ENCODE assay signal across 8 cellular contexts in genomic region chr4:113901994-113902787, GRCh38.
DNase-seq lines count a peak whose midpoint lies in the region; ATAC-seq, FAIRE-seq and TF ChIP-seq lines count a peak whose summit lies in the region.

No MANE protein-coding gene starts in this region.

- TF ChIP-seq RAD21 in HepG2 (CRISPR knock-in tag; IDR thresholded peaks at IDR 0.05): no peak

- FAIRE-seq in HepG2 (lab: Jason Lieb, UNC): no peak

- peak overlapping the region; percentile 58 for H2AFZ ChIP-seq in HepG2 (ENCODE audit: low read length)

- TF ChIP-seq CTCF in 22Rv1 (IDR thresholded peaks at IDR 0.05) (peak; percentile 84), HepG2 (CRISPR knock-in tag; IDR thresholded peaks at IDR 0.05) (peak; percentile 57), thyroid gland (IDR thresholded peaks at IDR 0.05) (peak in 4 of 6 experiments; percentile 29 to 60 (median 54))

- peak; percentile 100 for ATAC-seq in HepG2
- ATAC-seq in HG03469 (IDR thresholded peaks at IDR 0.05; ENCODE audit: unreplicated experiment): no peak

- intact Hi-C loops in HepG2 (cut with micrococcal nuclease; ENCODE audit: unreplicated experiment) (loop anchor here (5.0 to 10.0 kb wide), 2 partner anchors 170 to 793 kb away; no protein-coding TSS in a partner anchor), thyroid gland (cut with DNase I) (no loop called here)

- peak overlapping the region; percentile 51 for H3K4me2 ChIP-seq in HepG2 (ENCODE audit: low read depth, low read length)

- H4K20me1 ChIP-seq in HepG2 (ENCODE audit: insufficient read depth, low read length): no peaks in the 10 kb centered on the region

- in situ Hi-C loops in HepG2 (cut with HindIII; ENCODE audit: extremely low pct_ligation_motif_present, low pct_unique_long_range_greater_than_20kb): no loop called here

- H3K9ac ChIP-seq in HepG2 (ENCODE audit: insufficient read depth, low read depth, low read length): no peak overlapping the region

- TF ChIP-seq EP300 in HepG2 (IDR thresholded peaks at IDR 0.05; ENCODE audit: low read depth in 2 of 2, low read length in 2 of 2): no peak
- no peak for TF ChIP-seq EP300 in HepG2 (CRISPR knock-in tag; IDR thresholded peaks at IDR 0.05; ENCODE audit: borderline replicate concordance)

- POLR2A ChIA-PET in HepG2 (lab: Yijun Ruan, JAX): no interaction called here

- WGBS in HepG2 (ENCODE audit: low lambda C conversion rate): 28% methylated on average over 11 of the region's 13 CpGs
- WGBS in thyroid gland, 2 donors: 68% methylated on average over 12 to 13 of the region's 13 CpGs

- H3K4me1 ChIP-seq in HepG2 (ENCODE audit: insufficient read depth, low read length) (peaks cover 11% of the 10 kb centered on the region), thyroid gland (peaks cover 0 to 3% of the 10 kb centered on the region in 2 donors)

- H3K4me3 ChIP-seq in HepG2 (replicated peaks in 1 of 3; ENCODE audit: insufficient read depth in 1 of 3, low read depth in 2 of 3, low read length in 3 of 3): peak overlapping the region in 1 of 3 experiments; percentile 38; a peak in 1 of 6 replicates
- no peak overlapping the region for H3K4me3 ChIP-seq in thyroid gland (replicated peaks in 1 of 3)

- peak; percentile 96 for DNase-seq in HT-29 (ENCODE audit: low spot score)
- peak; percentile 37 for DNase-seq in activated T-cell treated with anti-CD3 and anti-CD28 coated beads for 24 hours (ENCODE audit: low read depth)
- DNase-seq in HepG2 (ENCODE audit: low spot score): peak; percentile 34
- peak; percentile 57 to 68 for DNase-seq in thyroid gland
- no peak for DNase-seq in NCI-H1436 (lab: John Stamatoyannopoulos, UW)
- DNase-seq in GM19240 (ENCODE audit: insufficient read length, low spot score): no peak

- BruUV-seq in HepG2 (replicated peaks; lab: Mats Ljungman, UMichigan): no TSS peak

- no peaks in the 10 kb centered on the region for H3K79me2 ChIP-seq in HepG2 (ENCODE audit: insufficient read depth, low read length)

- H3K36me3 ChIP-seq in HepG2 (replicated peaks in 1 of 2; ENCODE audit: control insufficient read depth in 1 of 2, insufficient read depth in 2 of 2, low read length in 2 of 2) (no peaks in the 10 kb centered on the region), thyroid gland (no peaks in the 10 kb centered on the region)

- no peaks in the 10 kb centered on the region; a peak in 1 of 5 replicates for H3K27me3 ChIP-seq in HepG2 (ENCODE audit: control insufficient read depth in 1 of 2, insufficient read depth in 2 of 2, low read length in 2 of 2)
- no peaks in the 10 kb centered on the region for H3K27me3 ChIP-seq in thyroid gland

- CTCF ChIA-PET in HepG2 (lab: Yijun Ruan, JAX; ENCODE audit: low intra/inter-chr PET ratio, low total read pairs): interaction anchor here (1.5 kb wide), 1 partner anchor 483 kb away, joined by 5 read pairs; no protein-coding TSS in a partner anchor

- H3K9me3 ChIP-seq in HepG2 (ENCODE audit: low read length) (no peaks in the 10 kb centered on the region), thyroid gland (no peaks in the 10 kb centered on the region)

- H3K27ac ChIP-seq in 22Rv1: peak overlapping the region; percentile 92
- no peak overlapping the region for H3K27ac ChIP-seq in HepG2 (ENCODE audit: extremely low read length, insufficient read depth, low read length)
- H3K27ac ChIP-seq in thyroid gland: no peak overlapping the region

- TF ChIP-seq POLR2A in HepG2 (IDR thresholded peaks at IDR 0.05; ENCODE audit: insufficient read depth in 1 of 2, low read depth in 2 of 2, low read length in 2 of 2) (no peak), thyroid gland (IDR thresholded peaks at IDR 0.05) (no peak)

TF ChIP-seq in HepG2, 621 proteins besides CTCF, POLR2A, EP300 and RAD21:
- peak; percentile 44; the same call in 1 of the 2 replicates for TF ChIP-seq SMC3 (IDR thresholded peaks at IDR 0.05; ENCODE audit: low read length)
- no peak for TF ChIP-seq ZNF446 (CRISPR knock-in tag; IDR thresholded peaks at IDR 0.05)
- TF ChIP-seq HNF1A (IDR thresholded peaks at IDR 0.05; ENCODE audit: low read depth): peak; percentile 61; the same call in 1 of the 2 replicates
- TF ChIP-seq HNF1A (CRISPR knock-in tag; IDR thresholded peaks at IDR 0.05; ENCODE audit: borderline replicate concordance): no peak
- TF ChIP-seq STAG1 (CRISPR knock-in tag; IDR thresholded peaks at IDR 0.05): peak; percentile 34
- 0 out of 2 replicates have a peak, but pooled peaks have one; percentile 13 for TF ChIP-seq SALL1 (CRISPR knock-in tag; IDR thresholded peaks at IDR 0.05)
- no peak for TF ChIP-seq RFXAP (CRISPR knock-in tag; IDR thresholded peaks at IDR 0.05; ENCODE audit: borderline replicate concordance)

Comparison
In these comparisons a context has a peak if more than half of its experiments do, and no peak if none do; other contexts are left out.
1. DNase-seq: peak in HT-29 (single experiment), activated T-cell treated with anti-CD3 and anti-CD28 coated beads for 24 hours (single experiment), HepG2 (single experiment) and thyroid gland (2 of 2); none in NCI-H1436 (single experiment) and GM19240 (single experiment).
2. Peak in every context shown above with its lines, with median percentiles within 50 percentile points of each other: CTCF ChIP-seq.